In genomic region chr9:132681561-132681960, GRCh38 we compare ENCODE assay signal across 35 cellular contexts.
"Had no signal": no experiment of that assay in that cellular context is flagged by ENCODE, and none has a peak within 500 bp of the region (broad histone marks: within the 10 kb centered on the region; RNA-seq: fewer than 3 reads in every experiment).

No MANE protein-coding gene starts in this region.

- H3K27me3 Mint-ChIP-seq: activated B cell treated with CpG ODN at 0.5 μM for 24 hours; activated CD8-positive, alpha-beta T cell treated with anti-CD3 and anti-CD28 coated beads for 36 hours; brain; T-cell had no signal

- H3K9me3 Mint-ChIP-seq: activated B cell treated with CpG ODN at 0.5 μM for 24 hours; activated CD8-positive, alpha-beta T cell treated with anti-CD3 and anti-CD28 coated beads for 36 hours; brain; T-cell had no signal

- H3K4me3 Mint-ChIP-seq: activated B cell treated with CpG ODN at 0.5 μM for 24 hours; activated CD8-positive, alpha-beta T cell treated with anti-CD3 and anti-CD28 coated beads for 36 hours; brain; T-cell had no signal

- DNase-seq: activated B cell treated with CpG ODN at 0.5 μM for 24 hours; activated CD4-positive, alpha-beta T cell treated with anti-CD3 and anti-CD28 coated beads for 48 hours; activated CD4-positive, alpha-beta T cell treated with anti-CD3 and anti-CD28 coated beads, Interleukin-2, amount 50 U/mL, for 4 hours; activated CD4-positive, CD25-positive, alpha-beta regulatory T cell treated with anti-CD3 and anti-CD28 coated beads, Interleukin-2, amount 50 U/mL, for 72 hours; activated CD8-positive, alpha-beta memory T cell treated with anti-CD3 and anti-CD28 coated beads, Interleukin-2, amount 50 U/mL, for 4 hours; activated CD8-positive, alpha-beta T cell treated with anti-CD3 and anti-CD28 coated beads for 36 hours; activated effector memory CD4-positive, alpha-beta T cell treated with anti-CD3 and anti-CD28 coated beads, Interleukin-2, amount 50 U/mL, for 16 hours; activated naive CD4-positive, alpha-beta T cell; activated naive CD4-positive, alpha-beta T cell treated with anti-CD3 and anti-CD28 coated beads, Interleukin-2, amount 50 U/mL, for 16 hours; activated T-cell treated with anti-CD3 and anti-CD28 coated beads, Interleukin-2, amount 50 U/mL, for 48 hours; adrenal gland; anterior cingulate cortex; caudate nucleus; cerebellar nuclear complex; NCI-H1092 treated with DMSO at 0.1 percent for 48 hours; NCI-H1417; NCI-H146; NCI-H187; NCI-H2029 treated with DMSO at 0.1 percent for 48 hours; NCI-H2107; NCI-H2171; NCI-H510A; NCI-H526; NCI-H748 treated with DMSO at 0.1 percent for 48 hours; PC-9; SIG-M5; T-cell; T-helper 2 cell; T-helper 9 cell had no signal

- H3K27ac Mint-ChIP-seq: activated B cell treated with CpG ODN at 0.5 μM for 24 hours; activated CD8-positive, alpha-beta T cell treated with anti-CD3 and anti-CD28 coated beads for 36 hours; brain; T-cell had no signal

- H3K9ac ChIP-seq: KMS-11 had no signal

- H3K27me3 ChIP-seq: adrenal gland had no signal

- H3K27ac ChIP-seq: adrenal gland, KMS-11, PC-9, RWPE1, VCaP had no signal

- H3K4me1 ChIP-seq: adrenal gland had no signal

- ATAC-seq: activated CD8-positive, alpha-beta T cell treated with anti-CD3 and anti-CD28 coated beads for 36 hours; Right ventricle myocardium inferior; SK-N-SH treated with all-trans-retinoic acid at 6 μM for 48 hours; T-cell had no signal

- H3K9me3 ChIP-seq: adrenal gland had no signal

- H3K4me3 ChIP-seq: adrenal gland, PC-9 had no signal
